ENCODE assay signal across 8 cellular contexts in the genomic region with DNA sequence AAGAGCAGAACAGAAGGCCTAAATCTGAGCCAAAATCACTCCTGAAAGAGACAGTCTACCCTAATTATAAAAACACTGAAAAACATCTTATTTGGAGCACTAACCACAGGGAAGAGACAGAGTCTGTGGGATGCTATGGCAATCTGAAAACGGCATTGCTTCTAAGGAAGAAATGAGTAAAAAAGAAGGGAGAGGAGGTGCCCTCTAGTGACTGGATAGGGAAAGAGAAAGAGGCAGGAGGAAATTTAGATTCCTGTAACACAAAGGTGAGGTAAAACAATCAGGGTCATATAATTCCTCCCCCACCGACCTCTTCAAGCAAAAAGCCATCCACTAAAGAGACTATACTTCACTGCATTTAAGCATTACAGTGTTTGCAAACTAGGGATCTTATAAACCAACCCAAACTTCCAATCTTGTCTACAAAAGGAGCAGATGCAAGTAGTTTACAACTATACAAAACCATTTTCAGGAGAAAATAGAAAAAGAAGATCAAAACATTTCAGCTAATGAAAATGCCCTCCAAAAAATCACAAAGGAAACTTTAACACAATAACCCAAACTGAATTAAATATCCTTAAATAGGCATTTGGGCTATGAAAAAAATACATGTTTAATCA. TPM values are rescaled to one million over a fixed set of nuclear protein-coding genes. Genes with fewer than 3 reads are reported as not detected.
DNase-seq lines count a peak whose midpoint lies in the region; ATAC-seq, FAIRE-seq and TF ChIP-seq lines count a peak whose summit lies in the region.

No MANE protein-coding gene starts in this region.

- no peak overlapping the region for H3K9ac ChIP-seq in H1 (replicated peaks in 1 of 4; ENCODE audit: extremely low read depth in 1 of 4, low read depth in 3 of 4, low read length in 3 of 4)

- H4K5ac ChIP-seq in H1 (ENCODE audit: insufficient read length, low read depth, low read length): no peak overlapping the region

- H3K23ac ChIP-seq in H1 (ENCODE audit: insufficient read length): no peak overlapping the region

- H3K23me2 ChIP-seq in H1 (ENCODE audit: low read depth, low read length): no peaks in the 10 kb centered on the region

- H3K4me2 ChIP-seq in H1 (ENCODE audit: insufficient read depth in 1 of 2, low read depth in 2 of 2, low read length in 2 of 2): no peak overlapping the region

- peak; percentile 91 for FAIRE-seq in H1 (lab: Jason Lieb, UNC)

- H3K4me1 ChIP-seq in left ventricle myocardium inferior: peaks cover 6% of the 10 kb centered on the region
- H3K4me1 ChIP-seq in H1 (replicated peaks in 1 of 4; ENCODE audit: control insufficient read depth in 3 of 4, insufficient read depth in 4 of 4, low read length in 3 of 4): no peaks in the 10 kb centered on the region

- no peak overlapping the region for H2BK20ac ChIP-seq in H1 (ENCODE audit: low read length)

- peak; percentile 49 to 57 for TF ChIP-seq RAD21 in H1 (IDR thresholded peaks at IDR 0.05 in 1 of 2, conservative IDR thresholded peaks at IDR 0.05 in 1 of 2; ENCODE audit: low read depth in 2 of 2, low read length in 2 of 2)

- H3K27ac ChIP-seq in left ventricle myocardium inferior (replicated peaks) (no peak overlapping the region), H1 (ENCODE audit: low read depth, low read length) (no peak overlapping the region)

- H2BK15ac ChIP-seq in H1 (ENCODE audit: low read length): no peak overlapping the region

- H3K4me3 ChIP-seq in left ventricle myocardium inferior: no peak overlapping the region
- H3K4me3 ChIP-seq in H1 (ENCODE audit: extremely low read depth in 1 of 4, insufficient read depth in 2 of 4, low read depth in 3 of 4, low read length in 4 of 4): no peak overlapping the region

- no peak overlapping the region for H4K8ac ChIP-seq in H1 (ENCODE audit: extremely low read depth, insufficient read depth, low read length)

- no peak for ATAC-seq in Right ventricle myocardium superior (ENCODE audit: poor library complexity)
- no peak for ATAC-seq in sciatic nerve
- no peak for ATAC-seq in GM18502 (IDR thresholded peaks at IDR 0.05; ENCODE audit: poor library complexity, unreplicated experiment)

- H4K20me1 ChIP-seq in H1 (replicated peaks in 1 of 2; ENCODE audit: control insufficient read depth in 1 of 2, insufficient read depth in 2 of 2, low read length in 2 of 2): no peaks in the 10 kb centered on the region

- peak; percentile 62 for TF ChIP-seq CTCF in left ventricle myocardium inferior (IDR thresholded peaks at IDR 0.05; ENCODE audit: borderline replicate concordance)
- peak in 2 of 3 experiments; percentile 28 to 74; a peak in 2 of 4 replicates for TF ChIP-seq CTCF in H1 (IDR thresholded peaks at IDR 0.05; ENCODE audit: control extremely low read depth in 1 of 3, insufficient read depth in 1 of 3, low read depth in 1 of 3, low read length in 3 of 3)

- intact Hi-C loops in left ventricle myocardium inferior (cut with micrococcal nuclease) (no loop called here), Right ventricle myocardium superior (cut with DNase I) (no loop called here), sciatic nerve (cut with DNase I) (no loop called here)

- WGBS in H1 (ENCODE audit: extremely low coverage in 1 of 2, insufficient coverage in 1 of 2, insufficient read length in 1 of 2, insufficient replicate concordance in 2 of 2, low coverage in 1 of 2, low lambda C conversion rate in 2 of 2, missing lambda C conversion rate in 1 of 2), 2 experiments: 26% methylated on average over 2 of the region's 2 CpGs; no CpG with 5 or more reads in 1 of the 2 experiments

- no peak overlapping the region for H3K56ac ChIP-seq in H1 (replicated peaks; ENCODE audit: insufficient read length, low read depth, low read length)

- no peak overlapping the region for H3K4ac ChIP-seq in H1 (replicated peaks; ENCODE audit: insufficient read length, low read depth, low read length)

- no peak overlapping the region for H2BK5ac ChIP-seq in H1 (ENCODE audit: low read depth, low read length)

- no peak overlapping the region for H3K14ac ChIP-seq in H1 (ENCODE audit: insufficient read length)

- H3K79me2 ChIP-seq in H1 (ENCODE audit: control insufficient read depth in 1 of 2, insufficient read depth in 2 of 2, low read length in 2 of 2): no peaks in the 10 kb centered on the region

- TF ChIP-seq POLR2A in H1 (IDR thresholded peaks at IDR 0.05; ENCODE audit: control extremely low read depth in 1 of 2, low read depth in 2 of 2, low read length in 2 of 2): no peak

- H3K9me3 ChIP-seq in left ventricle myocardium inferior (replicated peaks) (peaks cover 25% of the 10 kb centered on the region), H1 (ENCODE audit: insufficient read depth in 2 of 2, low read depth in 1 of 2, low read length in 1 of 2) (peaks cover 10 to 20% of the 10 kb centered on the region in 2 experiments; a peak in 3 of 4 replicates)

- H3K18ac ChIP-seq in H1 (ENCODE audit: extremely low read depth, low read length): no peak overlapping the region

- POLR2A ChIA-PET in H1 (lab: Charles Lee; ENCODE audit: partially characterized antibody): interaction anchor here (0.6 to 1.8 kb wide), 2 partner anchors 8 to 316 kb away, joined by 3 to 6 read pairs; no protein-coding TSS in a partner anchor

- H3K36me3 ChIP-seq in left ventricle myocardium inferior (peaks cover 11% of the 10 kb centered on the region), H1 (ENCODE audit: control insufficient read depth in 2 of 4, insufficient read depth in 4 of 4, low read length in 3 of 4) (peaks cover 0 to 4% (median 0%) of the 10 kb centered on the region in 4 experiments; a peak in 3 of 8 replicates)

- H2BK12ac ChIP-seq in H1 (ENCODE audit: low read depth, low read length): no peak overlapping the region

- no peak overlapping the region for H2BK120ac ChIP-seq in H1 (replicated peaks; ENCODE audit: low read depth, low read length)

- DNase-seq in left ventricle myocardium inferior: no peak
- no peak for DNase-seq in Right ventricle myocardium superior
- DNase-seq in NCI-H82 treated with DMSO at 0.1 percent for 48 hours (lab: John Stamatoyannopoulos, UW; ENCODE audit: unreplicated experiment): peak; percentile 20
- DNase-seq in H1 (ENCODE audit: low read depth in 1 of 2, low spot score in 2 of 2): no peak
- DNase-seq in sciatic nerve (ENCODE audit: low spot score): no peak
- no peak for DNase-seq in epidermal melanocyte (ENCODE audit: insufficient read length, low spot score)
- no peak for DNase-seq in NCI-H510A treated with DMSO at 0.1 percent for 48 hours (lab: John Stamatoyannopoulos, UW)

- no peak overlapping the region for H2AK5ac ChIP-seq in H1 (ENCODE audit: low read depth, low read length)

- H3K27me3 ChIP-seq in left ventricle myocardium inferior (ENCODE audit: low read depth) (no peaks in the 10 kb centered on the region), H1 (replicated peaks in 1 of 4; ENCODE audit: control insufficient read depth in 3 of 4, extremely low read depth in 1 of 4, insufficient read depth in 3 of 4, low read length in 3 of 4) (no peaks in the 10 kb centered on the region)

- CTCF ChIA-PET in H1 (lab: Charles Lee; ENCODE audit: partially characterized antibody): interaction anchor here (0.6 to 2.3 kb wide), 20 partner anchors 8 to 357 kb away, joined by 3 to 17 read pairs (median 4); no protein-coding TSS in a partner anchor

- H3K79me1 ChIP-seq in H1 (ENCODE audit: low read depth, low read length): no peaks in the 10 kb centered on the region

- no peak overlapping the region for H2AFZ ChIP-seq in H1 (ENCODE audit: low read length)

- no peak for TF ChIP-seq EP300 in H1 (IDR thresholded peaks at IDR 0.05; ENCODE audit: borderline replicate concordance in 1 of 2, low read depth in 2 of 2, low read length in 2 of 2)

- no peak overlapping the region for H4K91ac ChIP-seq in H1 (replicated peaks; ENCODE audit: insufficient read length, low read length)

TF ChIP-seq in H1, 55 proteins besides CTCF, POLR2A, EP300 and RAD21 (continues in another document):
- TF ChIP-seq TAF1 (IDR thresholded peaks at IDR 0.05; ENCODE audit: low read depth, low read length): no peak
- TF ChIP-seq, protein P1, sequence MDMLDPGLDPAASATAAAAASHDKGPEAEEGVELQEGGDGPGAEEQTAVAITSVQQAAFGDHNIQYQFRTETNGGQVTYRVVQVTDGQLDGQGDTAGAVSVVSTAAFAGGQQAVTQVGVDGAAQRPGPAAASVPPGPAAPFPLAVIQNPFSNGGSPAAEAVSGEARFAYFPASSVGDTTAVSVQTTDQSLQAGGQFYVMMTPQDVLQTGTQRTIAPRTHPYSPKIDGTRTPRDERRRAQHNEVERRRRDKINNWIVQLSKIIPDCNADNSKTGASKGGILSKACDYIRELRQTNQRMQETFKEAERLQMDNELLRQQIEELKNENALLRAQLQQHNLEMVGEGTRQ (IDR thresholded peaks at IDR 0.05; ENCODE audit: low read length): no peak
- no peak for TF ChIP-seq KDM1A (IDR thresholded peaks at IDR 0.05; ENCODE audit: borderline replicate concordance, low read length)
- no peak for TF ChIP-seq FOSL1 (IDR thresholded peaks at IDR 0.05; ENCODE audit: insufficient read depth, low read depth, low read length)
- TF ChIP-seq TCF12 (IDR thresholded peaks at IDR 0.05; ENCODE audit: low read depth, low read length): no peak
- no peak for TF ChIP-seq CHD1 (IDR thresholded peaks at IDR 0.05; ENCODE audit: low read depth, low read length)
- no peak for TF ChIP-seq JUN (IDR thresholded peaks at IDR 0.05; ENCODE audit: low read depth, low read length)
- no peak for TF ChIP-seq BCL11A (IDR thresholded peaks at IDR 0.05; ENCODE audit: low read depth in 2 of 2, low read length in 2 of 2)
- no peak for TF ChIP-seq MAFK (IDR thresholded peaks at IDR 0.05; ENCODE audit: low read depth, low read length)
- TF ChIP-seq ZNF274 (IDR thresholded peaks at IDR 0.05; ENCODE audit: borderline replicate concordance, extremely low read depth, low read length): no peak
- no peak for TF ChIP-seq SP4 (IDR thresholded peaks at IDR 0.05; ENCODE audit: low read length)
- TF ChIP-seq EZH2 (IDR thresholded peaks at IDR 0.05; ENCODE audit: low read depth, low read length, severe bottlenecking): no peak
- no peak for TF ChIP-seq CBX8 (IDR thresholded peaks at IDR 0.05; ENCODE audit: borderline replicate concordance, low read depth, low read length)
- no peak for TF ChIP-seq CTBP2 (IDR thresholded peaks at IDR 0.05; ENCODE audit: borderline replicate concordance, insufficient read depth, insufficient read length, low read length)

RNA-seq across cellular contexts. Expression of a gene that starts 32.6 kb away (rescaled TPM):
- 8.1 TPM for total RNA-seq in left ventricle myocardium inferior
- 9.1 TPM for total RNA-seq in Right ventricle myocardium superior
- 29.8 and 31.2 TPM in 2 replicates for total RNA-seq in H1 (2021; fragmentation: NEBNext Ultra II Directional; extraction: Animal tissue kit (Norgen Biotek cat#: 25700))
- 12.7 and 24.9 TPM in 2 replicates for polyA plus RNA-seq in H1 (2011; rRNA removed)
- 21.3 TPM for polyA plus RNA-seq in H1 (2011; cell fraction: cytosol; rRNA removed)
- polyA plus RNA-seq in H1 (2011; cell fraction: nucleus; rRNA removed): 8.1 TPM
- polyA plus RNA-seq in H1 (2012, experiment 1 of 2): 10.8 to 22.7 TPM (median 13.1 TPM) in 4 replicates
- polyA plus RNA-seq in H1 (2012, experiment 2 of 2): 2.3 TPM
- polyA plus RNA-seq in H1 (2013, experiment 1 of 2): 29.0 TPM
- polyA plus RNA-seq in H1 (2013, experiment 2 of 2): 32.0 TPM
- 51.4 and 71.5 TPM in 2 replicates for polyA minus RNA-seq in H1 (2011; rRNA and poly(A)+ RNA removed)
- polyA minus RNA-seq in H1 (2011; cell fraction: cytosol; rRNA and poly(A)+ RNA removed): 19.5 TPM
- polyA minus RNA-seq in H1 (2011; cell fraction: nucleus; rRNA and poly(A)+ RNA removed): 14.9 TPM
- total RNA-seq in sciatic nerve: 27.9 TPM
